In genomic region chrX:53048169-53049126, GRCh38 we compare ENCODE assay signal across 9 cellular contexts. TPM values are rescaled to one million over a fixed set of nuclear protein-coding genes. Genes with fewer than 3 reads are reported as not detected.
DNase-seq lines count a peak whose midpoint lies in the region; ATAC-seq, FAIRE-seq and TF ChIP-seq lines count a peak whose summit lies in the region.
"Had no signal": no experiment of that assay in that cellular context is flagged by ENCODE, and none has a peak within 500 bp of the region (broad histone marks: within the 10 kb centered on the region; RNA-seq: fewer than 3 reads in every experiment).

TSS of gene GPR173 (plus strand) at chrX:53048789. CDS start at chrX:53076622, 27,833 bp downstream.

- H3K9me3 Mint-ChIP-seq in activated CD8-positive, alpha-beta memory T cell treated with anti-CD3 and anti-CD28 coated beads, Interleukin-2, amount 10 ng/mL, durations not matched to agents 7 days and 5 days (ENCODE audit: low read depth): no peaks in the 10 kb centered on the region

- no peak within 1 kb of the TSS for H3K4me3 Mint-ChIP-seq in activated CD8-positive, alpha-beta memory T cell treated with anti-CD3 and anti-CD28 coated beads, Interleukin-2, amount 10 ng/mL, durations not matched to agents 7 days and 5 days

- CTCF ChIA-PET in activated CD8-positive, alpha-beta memory T cell treated with anti-CD3 and anti-CD28 coated beads, Interleukin-2, amount 10 ng/mL, durations not matched to agents 7 days and 5 days (lab: Charles Lee): no interaction called here

- FAIRE-seq in D721Med (lab: Jason Lieb, UNC): no peak

- H3K27me3 ChIP-seq in layer of hippocampus (ENCODE audit: control insufficient read depth, insufficient read depth, low read length) (no peaks in the 10 kb centered on the region), stomach smooth muscle (ENCODE audit: control insufficient read depth in 1 of 2, insufficient read depth in 2 of 2, low read length in 2 of 2) (peaks cover 0 to 19% of the 10 kb centered on the region in 2 donors)

- H3K9ac ChIP-seq in stomach smooth muscle (ENCODE audit: low read length in 2 of 2): peak within 1 kb of the TSS; percentile 21 to 60

- H3K27me3 Mint-ChIP-seq in activated CD8-positive, alpha-beta memory T cell treated with anti-CD3 and anti-CD28 coated beads, Interleukin-2, amount 10 ng/mL, durations not matched to agents 7 days and 5 days: peaks cover 6% of the 10 kb centered on the region

- no peaks in the 10 kb centered on the region for H3K9me3 ChIP-seq in stomach smooth muscle (ENCODE audit: control insufficient read depth in 2 of 2, low read length in 2 of 2)

- peak within 1 kb of the TSS; percentile 55 to 72 for H3K4me3 ChIP-seq in stomach smooth muscle (ENCODE audit: low read length in 2 of 2)

- ATAC-seq in HG02623 (IDR thresholded peaks at IDR 0.05; ENCODE audit: unreplicated experiment): no peak
- no peak for ATAC-seq in activated CD8-positive, alpha-beta memory T cell treated with anti-CD3 and anti-CD28 coated beads, Interleukin-2, amount 10 ng/mL, durations not matched to agents 7 days and 5 days

- H3K4me1 Mint-ChIP-seq in activated CD8-positive, alpha-beta memory T cell treated with anti-CD3 and anti-CD28 coated beads, Interleukin-2, amount 10 ng/mL, durations not matched to agents 7 days and 5 days: no peaks in the 10 kb centered on the region

- TF ChIP-seq CTCF in D721Med (IDR thresholded peaks at IDR 0.05; ENCODE audit: insufficient read depth, missing control alignments): no peak

- H3K36me3 ChIP-seq in stomach smooth muscle (ENCODE audit: control insufficient read depth in 2 of 2, insufficient read depth in 2 of 2, low read length in 2 of 2): no peaks in the 10 kb centered on the region

- peak; percentile 47 for DNase-seq in D721Med (ENCODE audit: insufficient read length, low spot score)
- peak; percentile 85 for DNase-seq in NCI-H2227 (lab: John Stamatoyannopoulos, UW; ENCODE audit: unreplicated experiment)
- DNase-seq in cerebellum (ENCODE audit: low spot score): peak; percentile 80
- DNase-seq in MV-4-11 (lab: John Stamatoyannopoulos, UW): no peak
- DNase-seq in activated CD8-positive, alpha-beta memory T cell treated with anti-CD3 and anti-CD28 coated beads, Interleukin-2, amount 10 ng/mL, durations not matched to agents 7 days and 5 days: no peak

- no peak within 1 kb of the TSS for H3K27ac Mint-ChIP-seq in activated CD8-positive, alpha-beta memory T cell treated with anti-CD3 and anti-CD28 coated beads, Interleukin-2, amount 10 ng/mL, durations not matched to agents 7 days and 5 days

- H3K27ac ChIP-seq in layer of hippocampus (ENCODE audit: low read depth, low read length): peak within 1 kb of the TSS; percentile 63
- H3K27ac ChIP-seq in stomach smooth muscle (ENCODE audit: low read length): no peak within 1 kb of the TSS
- H3K27ac ChIP-seq: epithelial cell of prostate had no signal

- no peaks in the 10 kb centered on the region for H3K36me3 Mint-ChIP-seq in activated CD8-positive, alpha-beta memory T cell treated with anti-CD3 and anti-CD28 coated beads, Interleukin-2, amount 10 ng/mL, durations not matched to agents 7 days and 5 days

- peaks cover 10% of the 10 kb centered on the region for H3K4me1 ChIP-seq in stomach smooth muscle (ENCODE audit: control insufficient read depth, insufficient read depth, low read length)

RNA-seq across cellular contexts. Expression of gene GPR173, which starts in this region (rescaled TPM):
- total RNA-seq in cerebellum: 21.7 TPM
- total RNA-seq in activated CD8-positive, alpha-beta memory T cell treated with anti-CD3 and anti-CD28 coated beads, Interleukin-2, amount 10 ng/mL, durations not matched to agents 7 days and 5 days: under 1 TPM in 1 of 2 experiments, not detected in 1; 0.20 TPM

Comparison
In these comparisons a context has a peak if more than half of its experiments do, and no peak if none do; other contexts are left out.
1. RNA of gene GPR173 (total RNA-seq): 21.7 TPM in cerebellum (single experiment); 0.20 TPM in activated CD8-positive, alpha-beta memory T cell treated with anti-CD3 and anti-CD28 coated beads, Interleukin-2, amount 10 ng/mL, durations not matched to agents 7 days and 5 days; every median in the first group is over 10 times any median in the second.
2. DNase-seq: peak in D721Med (single experiment), NCI-H2227 (single experiment) and cerebellum (single experiment); none in MV-4-11 (single experiment) and activated CD8-positive, alpha-beta memory T cell treated with anti-CD3 and anti-CD28 coated beads, Interleukin-2, amount 10 ng/mL, durations not matched to agents 7 days and 5 days (single experiment).